Comparison of ENCODE assay signal across 2 cellular contexts in genomic region chr19:46875234-46875633, GRCh38.
TF ChIP-seq lines count a peak whose summit lies in the region.

No MANE protein-coding gene starts in this region.

TF ChIP-seq in GM23338, 12 proteins besides CTCF, POLR2A, EP300 and RAD21 (continued from another document):
- TF ChIP-seq, protein P1, sequence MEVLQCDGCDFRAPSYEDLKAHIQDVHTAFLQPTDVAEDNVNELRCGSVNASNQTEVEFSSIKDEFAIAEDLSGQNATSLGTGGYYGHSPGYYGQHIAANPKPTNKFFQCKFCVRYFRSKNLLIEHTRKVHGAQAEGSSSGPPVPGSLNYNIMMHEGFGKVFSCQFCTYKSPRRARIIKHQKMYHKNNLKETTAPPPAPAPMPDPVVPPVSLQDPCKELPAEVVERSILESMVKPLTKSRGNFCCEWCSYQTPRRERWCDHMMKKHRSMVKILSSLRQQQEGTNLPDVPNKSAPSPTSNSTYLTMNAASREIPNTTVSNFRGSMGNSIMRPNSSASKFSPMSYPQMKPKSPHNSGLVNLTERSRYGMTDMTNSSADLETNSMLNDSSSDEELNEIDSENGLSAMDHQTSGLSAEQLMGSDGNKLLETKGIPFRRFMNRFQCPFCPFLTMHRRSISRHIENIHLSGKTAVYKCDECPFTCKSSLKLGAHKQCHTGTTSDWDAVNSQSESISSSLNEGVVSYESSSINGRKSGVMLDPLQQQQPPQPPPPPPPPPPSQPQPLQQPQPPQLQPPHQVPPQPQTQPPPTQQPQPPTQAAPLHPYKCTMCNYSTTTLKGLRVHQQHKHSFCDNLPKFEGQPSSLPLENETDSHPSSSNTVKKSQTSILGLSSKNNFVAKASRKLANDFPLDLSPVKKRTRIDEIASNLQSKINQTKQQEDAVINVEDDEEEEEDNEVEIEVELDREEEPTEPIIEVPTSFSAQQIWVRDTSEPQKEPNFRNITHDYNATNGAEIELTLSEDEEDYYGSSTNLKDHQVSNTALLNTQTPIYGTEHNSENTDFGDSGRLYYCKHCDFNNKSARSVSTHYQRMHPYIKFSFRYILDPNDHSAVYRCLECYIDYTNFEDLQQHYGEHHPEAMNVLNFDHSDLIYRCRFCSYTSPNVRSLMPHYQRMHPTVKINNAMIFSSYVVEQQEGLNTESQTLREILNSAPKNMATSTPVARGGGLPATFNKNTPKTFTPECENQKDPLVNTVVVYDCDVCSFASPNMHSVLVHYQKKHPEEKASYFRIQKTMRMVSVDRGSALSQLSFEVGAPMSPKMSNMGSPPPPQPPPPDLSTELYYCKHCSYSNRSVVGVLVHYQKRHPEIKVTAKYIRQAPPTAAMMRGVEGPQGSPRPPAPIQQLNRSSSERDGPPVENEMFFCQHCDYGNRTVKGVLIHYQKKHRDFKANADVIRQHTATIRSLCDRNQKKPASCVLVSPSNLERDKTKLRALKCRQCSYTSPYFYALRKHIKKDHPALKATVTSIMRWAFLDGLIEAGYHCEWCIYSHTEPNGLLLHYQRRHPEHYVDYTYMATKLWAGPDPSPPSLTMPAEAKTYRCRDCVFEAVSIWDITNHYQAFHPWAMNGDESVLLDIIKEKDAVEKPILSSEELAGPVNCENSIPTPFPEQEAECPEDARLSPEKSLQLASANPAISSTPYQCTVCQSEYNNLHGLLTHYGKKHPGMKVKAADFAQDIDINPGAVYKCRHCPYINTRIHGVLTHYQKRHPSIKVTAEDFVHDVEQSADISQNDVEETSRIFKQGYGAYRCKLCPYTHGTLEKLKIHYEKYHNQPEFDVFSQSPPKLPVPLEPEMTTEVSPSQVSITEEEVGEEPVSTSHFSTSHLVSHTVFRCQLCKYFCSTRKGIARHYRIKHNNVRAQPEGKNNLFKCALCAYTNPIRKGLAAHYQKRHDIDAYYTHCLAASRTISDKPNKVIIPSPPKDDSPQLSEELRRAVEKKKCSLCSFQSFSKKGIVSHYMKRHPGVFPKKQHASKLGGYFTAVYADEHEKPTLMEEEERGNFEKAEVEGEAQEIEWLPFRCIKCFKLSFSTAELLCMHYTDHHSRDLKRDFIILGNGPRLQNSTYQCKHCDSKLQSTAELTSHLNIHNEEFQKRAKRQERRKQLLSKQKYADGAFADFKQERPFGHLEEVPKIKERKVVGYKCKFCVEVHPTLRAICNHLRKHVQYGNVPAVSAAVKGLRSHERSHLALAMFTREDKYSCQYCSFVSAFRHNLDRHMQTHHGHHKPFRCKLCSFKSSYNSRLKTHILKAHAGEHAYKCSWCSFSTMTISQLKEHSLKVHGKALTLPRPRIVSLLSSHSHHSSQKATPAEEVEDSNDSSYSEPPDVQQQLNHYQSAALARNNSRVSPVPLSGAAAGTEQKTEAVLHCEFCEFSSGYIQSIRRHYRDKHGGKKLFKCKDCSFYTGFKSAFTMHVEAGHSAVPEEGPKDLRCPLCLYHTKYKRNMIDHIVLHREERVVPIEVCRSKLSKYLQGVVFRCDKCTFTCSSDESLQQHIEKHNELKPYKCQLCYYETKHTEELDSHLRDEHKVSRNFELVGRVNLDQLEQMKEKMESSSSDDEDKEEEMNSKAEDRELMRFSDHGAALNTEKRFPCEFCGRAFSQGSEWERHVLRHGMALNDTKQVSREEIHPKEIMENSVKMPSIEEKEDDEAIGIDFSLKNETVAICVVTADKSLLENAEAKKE (CRISPR knock-in tag; IDR thresholded peaks at IDR 0.05), result no peak
- TF ChIP-seq ETS1 (IDR thresholded peaks at IDR 0.05) (no peak), CREB1 (CRISPR knock-in tag; IDR thresholded peaks at IDR 0.05; ENCODE audit: low read depth) (no peak), JUNB (IDR thresholded peaks at IDR 0.05; ENCODE audit: unreplicated experiment) (no peak), EZH2 (IDR thresholded peaks at IDR 0.05; ENCODE audit: low read depth, unreplicated experiment) (no peak)
- TF ChIP-seq, protein P2, sequence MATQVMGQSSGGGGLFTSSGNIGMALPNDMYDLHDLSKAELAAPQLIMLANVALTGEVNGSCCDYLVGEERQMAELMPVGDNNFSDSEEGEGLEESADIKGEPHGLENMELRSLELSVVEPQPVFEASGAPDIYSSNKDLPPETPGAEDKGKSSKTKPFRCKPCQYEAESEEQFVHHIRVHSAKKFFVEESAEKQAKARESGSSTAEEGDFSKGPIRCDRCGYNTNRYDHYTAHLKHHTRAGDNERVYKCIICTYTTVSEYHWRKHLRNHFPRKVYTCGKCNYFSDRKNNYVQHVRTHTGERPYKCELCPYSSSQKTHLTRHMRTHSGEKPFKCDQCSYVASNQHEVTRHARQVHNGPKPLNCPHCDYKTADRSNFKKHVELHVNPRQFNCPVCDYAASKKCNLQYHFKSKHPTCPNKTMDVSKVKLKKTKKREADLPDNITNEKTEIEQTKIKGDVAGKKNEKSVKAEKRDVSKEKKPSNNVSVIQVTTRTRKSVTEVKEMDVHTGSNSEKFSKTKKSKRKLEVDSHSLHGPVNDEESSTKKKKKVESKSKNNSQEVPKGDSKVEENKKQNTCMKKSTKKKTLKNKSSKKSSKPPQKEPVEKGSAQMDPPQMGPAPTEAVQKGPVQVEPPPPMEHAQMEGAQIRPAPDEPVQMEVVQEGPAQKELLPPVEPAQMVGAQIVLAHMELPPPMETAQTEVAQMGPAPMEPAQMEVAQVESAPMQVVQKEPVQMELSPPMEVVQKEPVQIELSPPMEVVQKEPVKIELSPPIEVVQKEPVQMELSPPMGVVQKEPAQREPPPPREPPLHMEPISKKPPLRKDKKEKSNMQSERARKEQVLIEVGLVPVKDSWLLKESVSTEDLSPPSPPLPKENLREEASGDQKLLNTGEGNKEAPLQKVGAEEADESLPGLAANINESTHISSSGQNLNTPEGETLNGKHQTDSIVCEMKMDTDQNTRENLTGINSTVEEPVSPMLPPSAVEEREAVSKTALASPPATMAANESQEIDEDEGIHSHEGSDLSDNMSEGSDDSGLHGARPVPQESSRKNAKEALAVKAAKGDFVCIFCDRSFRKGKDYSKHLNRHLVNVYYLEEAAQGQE (IDR thresholded peaks at IDR 0.05; ENCODE audit: unreplicated experiment), result no peak

TF ChIP-seq in WTC11, 78 proteins besides CTCF, POLR2A, EP300 and RAD21 (continued from another document):
- TF ChIP-seq ATF3 (CRISPR knock-in tag; conservative IDR thresholded peaks at IDR 0.05) (no peak), SP1 (CRISPR knock-in tag; conservative IDR thresholded peaks at IDR 0.05) (no peak)
- TF ChIP-seq, protein P3, sequence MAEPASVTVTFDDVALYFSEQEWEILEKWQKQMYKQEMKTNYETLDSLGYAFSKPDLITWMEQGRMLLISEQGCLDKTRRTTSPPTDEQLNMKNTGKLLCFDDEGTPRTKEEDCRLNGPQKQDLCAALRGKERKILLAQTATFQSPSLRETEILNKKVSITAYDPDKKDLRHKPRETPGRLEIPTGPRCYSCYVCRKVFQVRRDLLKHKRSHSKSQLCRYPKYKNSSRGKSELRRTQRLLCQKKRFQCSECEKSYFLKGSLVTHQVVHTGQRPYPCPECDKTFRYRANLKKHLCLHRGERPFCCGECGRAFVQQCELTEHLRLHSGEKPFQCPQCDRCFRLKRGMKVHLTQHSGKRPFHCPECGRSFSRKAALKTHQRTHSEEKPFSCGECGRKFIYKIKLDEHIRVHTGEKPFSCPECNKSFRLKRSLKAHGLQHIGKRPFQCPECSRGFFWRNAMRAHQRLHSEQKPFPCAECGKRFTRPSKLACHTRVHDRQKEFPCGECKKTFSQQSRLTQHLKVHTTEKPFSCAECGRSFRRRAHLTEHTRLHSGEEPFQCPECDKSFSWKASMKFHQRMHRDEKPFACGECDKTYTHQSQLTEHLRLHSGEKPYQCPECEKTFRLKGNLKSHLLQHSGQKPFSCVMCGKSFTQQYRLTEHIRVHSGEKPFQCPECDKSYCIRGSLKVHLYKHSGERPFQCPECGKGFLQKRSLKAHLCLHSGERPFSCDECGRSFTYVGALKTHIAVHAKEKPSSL (CRISPR knock-in tag; conservative IDR thresholded peaks at IDR 0.05), result no peak
TF ChIP-seq in WTC11: peak in this region for 0.
